In the genomic region with DNA sequence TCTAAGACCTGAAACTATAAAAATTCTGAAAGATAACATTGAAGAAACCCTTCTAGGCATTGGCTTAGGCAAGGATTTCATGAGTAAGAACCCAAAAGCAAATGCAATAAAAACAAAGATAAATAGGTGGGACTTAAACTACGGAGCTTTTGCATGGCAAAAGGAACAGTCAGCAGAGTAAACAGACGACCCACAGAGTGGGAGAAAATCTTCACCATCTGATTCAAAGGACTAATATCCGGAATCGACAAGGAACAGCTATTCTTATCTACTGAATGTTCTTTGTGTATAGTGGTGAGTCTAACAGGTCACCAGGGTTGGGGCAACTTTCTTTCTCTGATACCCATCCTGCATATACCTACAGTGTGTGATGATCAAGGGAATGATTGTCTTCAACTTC, we compare ENCODE assay signal across 13 cellular contexts.
DNase-seq lines count a peak whose midpoint lies in the region; ATAC-seq and TF ChIP-seq lines count a peak whose summit lies in the region.
"Had no signal": no experiment of that assay in that cellular context is flagged by ENCODE, and none has a peak within 500 bp of the region (broad histone marks: within the 10 kb centered on the region; RNA-seq: fewer than 3 reads in every experiment).

No MANE protein-coding gene starts in this region.

- no peak for ATAC-seq in omental fat pad (ENCODE audit: low FRiP score)
- ATAC-seq: GM12878, HCT116 had no signal

- H3K27me3 ChIP-seq in HUES64 (ENCODE audit: insufficient read depth, low read length) = no peaks in the 10 kb centered on the region
- no peaks in the 10 kb centered on the region for H3K27me3 ChIP-seq in iPS-18a (ENCODE audit: control insufficient read depth, insufficient read depth, low read length)

- peak overlapping the region; percentile 58; the same call in 1 of the 2 replicates for H3K27ac ChIP-seq in HUES64 (ENCODE audit: low read depth, low read length)
- H3K27ac ChIP-seq in iPS-18a (ENCODE audit: low read length) = no peak overlapping the region
- H3K27ac ChIP-seq: C4-2B had no signal

- no peak for TF ChIP-seq CTCF in omental fat pad (IDR thresholded peaks at IDR 0.05)

- H3K9ac ChIP-seq in HUES64 (ENCODE audit: low read depth, low read length) (peak overlapping the region; percentile 25; the same call in 1 of the 2 replicates), iPS-18a (ENCODE audit: low read length) (no peak overlapping the region)

- H3K4me1 ChIP-seq in HUES64 (ENCODE audit: insufficient read depth, low read length) = peaks cover 41% of the 10 kb centered on the region
- peaks cover 25% of the 10 kb centered on the region for H3K4me1 ChIP-seq in iPS-18a (ENCODE audit: control insufficient read depth, low read depth, low read length)

- peak overlapping the region; percentile 31 for H3K4me3 ChIP-seq in HUES64 (ENCODE audit: low read length)
- H3K4me3 ChIP-seq in iPS-18a (ENCODE audit: low read length) = peak overlapping the region; percentile 25
- H3K4me3 ChIP-seq: GM12878 had no signal

- H3K9me3 ChIP-seq in HUES64 (ENCODE audit: insufficient read depth, low read depth, low read length) = no peaks in the 10 kb centered on the region
- no peaks in the 10 kb centered on the region for H3K9me3 ChIP-seq in iPS-18a (ENCODE audit: control insufficient read depth, low read depth, low read length)

- WGBS in HUES64 = 20% methylated on average over 2 of the region's 4 CpGs

- H3K36me3 ChIP-seq in HUES64 (ENCODE audit: insufficient read depth, low read length) (peaks cover 5% of the 10 kb centered on the region; the same call in 1 of the 2 replicates), iPS-18a (ENCODE audit: control insufficient read depth, low read depth, low read length) (no peaks in the 10 kb centered on the region)

- DNase-seq in brain pericyte (ENCODE audit: low read depth, low spot score) = peak; percentile 13
- no peak for DNase-seq in amygdala (lab: John Stamatoyannopoulos, UW)
- no peak for DNase-seq in omental fat pad (ENCODE audit: low spot score)
- no peak for DNase-seq in central memory CD4-positive, alpha-beta T cell
- no peak for DNase-seq in nucleus accumbens (lab: John Stamatoyannopoulos, UW)
- DNase-seq: CD4-positive, alpha-beta memory T cell; DMS79; IMR-90 had no signal
